Comparison of ENCODE assay signal across 8 cellular contexts in the genomic region with DNA sequence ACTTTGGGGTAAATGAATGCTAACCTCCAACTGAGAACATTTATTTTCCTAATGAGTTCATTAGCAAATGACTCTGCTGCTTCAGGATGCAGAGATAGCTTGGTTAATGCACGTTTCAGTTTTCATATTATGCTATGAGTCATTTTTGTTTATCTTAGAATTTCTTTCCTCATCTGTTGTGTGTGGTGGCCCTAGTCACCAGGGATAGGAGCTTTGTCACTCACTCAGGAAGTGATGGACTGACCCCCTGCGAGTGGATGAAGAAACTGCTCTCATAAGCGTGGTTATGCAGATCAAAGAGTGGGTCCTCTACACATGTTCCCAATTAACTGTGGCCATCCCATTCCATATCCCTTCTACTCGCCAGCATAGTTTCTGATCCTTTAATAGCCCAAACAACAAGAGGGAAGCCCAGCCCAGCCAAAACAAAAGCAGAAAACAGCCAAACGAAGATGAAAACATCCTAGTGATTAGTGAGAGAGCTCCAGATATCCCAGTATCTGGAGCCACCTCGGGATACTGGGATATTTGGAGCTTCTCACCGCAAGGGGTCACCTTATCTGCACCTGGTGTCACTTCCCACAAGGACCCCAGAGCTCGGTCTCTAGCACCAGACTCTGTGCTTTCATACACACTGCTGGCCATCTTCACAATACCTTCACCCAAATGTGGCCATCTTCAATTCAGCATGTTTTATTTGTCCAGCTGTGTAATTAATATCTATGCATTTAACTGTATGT. TPM values are rescaled to one million over a fixed set of nuclear protein-coding genes. Genes with fewer than 3 reads are reported as not detected.
DNase-seq lines count a peak whose midpoint lies in the region; ATAC-seq and TF ChIP-seq lines count a peak whose summit lies in the region.

No MANE protein-coding gene starts in this region.

- no peak overlapping the region for H3K27ac ChIP-seq in CD4-positive, CD25-positive, alpha-beta regulatory T cell (ENCODE audit: insufficient read depth, low read length, poor library complexity, severe bottlenecking)
- no peak overlapping the region for H3K27ac ChIP-seq in suprapubic skin

- peak in 1 of 2 donors; percentile 51 for ATAC-seq in CD4-positive, CD25-positive, alpha-beta regulatory T cell (ENCODE audit: low read depth in 2 of 2)
- ATAC-seq in GM18907 (IDR thresholded peaks at IDR 0.05; ENCODE audit: unreplicated experiment) (peak; percentile 89), HG03460 (IDR thresholded peaks at IDR 0.05; ENCODE audit: unreplicated experiment) (peak; percentile 59), mucosa of descending colon (peak; percentile 83)

- H3K27me3 Mint-ChIP-seq in CD4-positive, CD25-positive, alpha-beta regulatory T cell, result no peaks in the 10 kb centered on the region
- no peaks in the 10 kb centered on the region for H3K27me3 Mint-ChIP-seq in activated naive CD8-positive, alpha-beta T cell treated with anti-CD3 and anti-CD28 coated beads for 36 hours

- H3K4me3 Mint-ChIP-seq in CD4-positive, CD25-positive, alpha-beta regulatory T cell, result peak overlapping the region; percentile 5 to 54 (median 27)
- H3K4me3 Mint-ChIP-seq in activated naive CD8-positive, alpha-beta T cell treated with anti-CD3 and anti-CD28 coated beads for 36 hours, result no peak overlapping the region

- H3K27me3 ChIP-seq in CD4-positive, CD25-positive, alpha-beta regulatory T cell (ENCODE audit: control insufficient read depth, insufficient read depth, low read length), result no peaks in the 10 kb centered on the region
- H3K27me3 ChIP-seq in suprapubic skin, result no peaks in the 10 kb centered on the region

- no peak for DNase-seq in CD4-positive, CD25-positive, alpha-beta regulatory T cell
- no peak for DNase-seq in activated naive CD8-positive, alpha-beta T cell treated with anti-CD3 and anti-CD28 coated beads for 36 hours
- DNase-seq in mucosa of descending colon, result no peak
- no peak for DNase-seq in hypothalamus (lab: John Stamatoyannopoulos, UW)
- DNase-seq in suprapubic skin (ENCODE audit: low spot score in 2 of 2), result no peak
- DNase-seq in SKM-1 (lab: John Stamatoyannopoulos, UW; ENCODE audit: unreplicated experiment), result no peak

- no peak for TF ChIP-seq CTCF in mucosa of descending colon (IDR thresholded peaks at IDR 0.05)
- TF ChIP-seq CTCF in suprapubic skin (IDR thresholded peaks at IDR 0.05), result no peak

- H3K4me1 Mint-ChIP-seq in CD4-positive, CD25-positive, alpha-beta regulatory T cell, result peaks cover 23 to 86% (median 62%) of the 10 kb centered on the region in 4 donors
- H3K4me1 Mint-ChIP-seq in activated naive CD8-positive, alpha-beta T cell treated with anti-CD3 and anti-CD28 coated beads for 36 hours, result peaks cover 76% of the 10 kb centered on the region

- no peak for TF ChIP-seq POLR2A in suprapubic skin (IDR thresholded peaks at IDR 0.05)

- no peaks in the 10 kb centered on the region for H3K9me3 Mint-ChIP-seq in CD4-positive, CD25-positive, alpha-beta regulatory T cell
- H3K9me3 Mint-ChIP-seq in activated naive CD8-positive, alpha-beta T cell treated with anti-CD3 and anti-CD28 coated beads for 36 hours, result no peaks in the 10 kb centered on the region

- peaks cover 14% of the 10 kb centered on the region for H3K36me3 ChIP-seq in CD4-positive, CD25-positive, alpha-beta regulatory T cell (ENCODE audit: control insufficient read depth, insufficient read depth, low read length)
- no peaks in the 10 kb centered on the region for H3K36me3 ChIP-seq in mucosa of descending colon (ENCODE audit: low read depth)
- no peaks in the 10 kb centered on the region for H3K36me3 ChIP-seq in suprapubic skin

- no peaks in the 10 kb centered on the region for H3K9me3 ChIP-seq in CD4-positive, CD25-positive, alpha-beta regulatory T cell (ENCODE audit: control insufficient read depth in 2 of 2, low read length in 2 of 2)
- H3K9me3 ChIP-seq in mucosa of descending colon, result no peaks in the 10 kb centered on the region
- H3K9me3 ChIP-seq in suprapubic skin, result no peaks in the 10 kb centered on the region

- H3K27ac Mint-ChIP-seq in CD4-positive, CD25-positive, alpha-beta regulatory T cell, result peak overlapping the region; percentile 1 to 32 (median 28)
- H3K27ac Mint-ChIP-seq in activated naive CD8-positive, alpha-beta T cell treated with anti-CD3 and anti-CD28 coated beads for 36 hours, result peak overlapping the region; percentile 87

- peaks cover 53% of the 10 kb centered on the region for H3K36me3 Mint-ChIP-seq in CD4-positive, CD25-positive, alpha-beta regulatory T cell
- peaks cover 23% of the 10 kb centered on the region for H3K36me3 Mint-ChIP-seq in activated naive CD8-positive, alpha-beta T cell treated with anti-CD3 and anti-CD28 coated beads for 36 hours

- H3K4me3 ChIP-seq in CD4-positive, CD25-positive, alpha-beta regulatory T cell (ENCODE audit: low read depth, low read length), result no peak overlapping the region
- H3K4me3 ChIP-seq in mucosa of descending colon, result no peak overlapping the region
- H3K4me3 ChIP-seq in suprapubic skin, result no peak overlapping the region

- 41% methylated on average over 7 of the region's 8 CpGs for WGBS in suprapubic skin

- peaks cover 59% of the 10 kb centered on the region for H3K4me1 ChIP-seq in CD4-positive, CD25-positive, alpha-beta regulatory T cell (ENCODE audit: control insufficient read depth, insufficient read depth, low read length, poor library complexity, severe bottlenecking)
- H3K4me1 ChIP-seq in mucosa of descending colon (ENCODE audit: low read depth) (no peaks in the 10 kb centered on the region), suprapubic skin (peaks cover 18% of the 10 kb centered on the region)

- intact Hi-C loops in mucosa of descending colon (cut with DNase I, micrococcal nuclease), result no loop called here

- TF ChIP-seq EP300 in suprapubic skin (IDR thresholded peaks at IDR 0.05), result no peak

RNA-seq across cellular contexts. Expression of gene TC2N, which starts 8.6 kb away (rescaled TPM):
- total RNA-seq in CD4-positive, CD25-positive, alpha-beta regulatory T cell, result 138 TPM
- polyA plus RNA-seq in CD4-positive, CD25-positive, alpha-beta regulatory T cell, result 100 to 1,000 TPM in 1 of 4 donors, 10 to 100 TPM in 3; 68.8 to 113 (median 93.1) TPM
- 10 to 100 TPM; 16.7 to 17.4 TPM for total RNA-seq in activated naive CD8-positive, alpha-beta T cell treated with anti-CD3 and anti-CD28 coated beads for 36 hours
- 10 to 100 TPM; 39.0 to 75.1 (median 63.6) TPM for total RNA-seq in mucosa of descending colon
- total RNA-seq in suprapubic skin, result 10 to 100 TPM; 28.0 to 61.7 (median 33.4) TPM
